In genomic region chr14:79487632-79488031, GRCh38 we compare ENCODE assay signal across 32 cellular contexts.
"Had no signal": no experiment of that assay in that cellular context is flagged by ENCODE, and none has a peak within 500 bp of the region (broad histone marks: within the 10 kb centered on the region; RNA-seq: fewer than 3 reads in every experiment).

No MANE protein-coding gene starts in this region.

- H3K9me3 ChIP-seq: ascending aorta, Peyer's patch, SJSA1, SK-N-SH had no signal

- H3K27ac ChIP-seq: ascending aorta, cardiac muscle cell, Peyer's patch, SJSA1 had no signal

- FAIRE-seq: TTC549 had no signal

- H3K27ac Mint-ChIP-seq: activated CD4-positive, alpha-beta T cell treated with anti-CD3 and anti-CD28 coated beads, Interleukin-2, amount 10 ng/mL, durations not matched to agents 7 days and 5 days; activated CD8-positive, alpha-beta T cell treated with anti-CD3 and anti-CD28 coated beads, Interleukin-2, amount 10 ng/mL, durations not matched to agents 7 days and 5 days; activated naive CD4-positive, alpha-beta T cell treated with anti-CD3 and anti-CD28 coated beads, Interleukin-2, amount 50 U/mL, for 24 hours; activated naive CD8-positive, alpha-beta T cell treated with anti-CD3 and anti-CD28 coated beads, Interleukin-2, amount 10 ng/mL, durations not matched to agents 7 days and 5 days; activated T-cell treated with anti-CD3 and anti-CD28 coated beads, Interleukin-2, amount 50 U/mL, for 24 hours; activated T-helper 2 cell treated with anti-CD3 and anti-CD28 coated beads, Interferon-gamma antibody, Interleukin-2, Interleukin-4, amounts not matched to agents 10 μg/mL and 5 μg/mL and 100 μg/mL, durations not matched to agents 14 hours and 24 hours and 36 hours; T-helper 1 cell treated with Interleukin-12 subunit alpha and Interleukin-12 subunit beta and Interleukin-4 antibody, amounts not matched to agents 30 μg/mL and 1 μg/mL, for 36 hours; T-helper 2 cell treated with Interferon-gamma antibody and Interleukin-4, amounts not matched to agents 5 μg/mL and 100 μg/mL, for 36 hours had no signal

- H3K9me3 Mint-ChIP-seq: activated T-cell treated with anti-CD3 and anti-CD28 coated beads, Interleukin-2, amount 50 U/mL, for 24 hours had no signal

- H3K36me3 ChIP-seq: ascending aorta, cardiac muscle cell, Peyer's patch, SJSA1 had no signal

- H3K4me1 ChIP-seq: ascending aorta, Peyer's patch had no signal

- H3K4me3 Mint-ChIP-seq: activated CD4-positive, alpha-beta T cell treated with anti-CD3 and anti-CD28 coated beads, Interleukin-2, amount 10 ng/mL, durations not matched to agents 7 days and 5 days; activated CD8-positive, alpha-beta T cell treated with anti-CD3 and anti-CD28 coated beads, Interleukin-2, amount 10 ng/mL, durations not matched to agents 7 days and 5 days; activated naive CD4-positive, alpha-beta T cell treated with anti-CD3 and anti-CD28 coated beads, Interleukin-2, amount 50 U/mL, for 24 hours; activated naive CD8-positive, alpha-beta T cell treated with anti-CD3 and anti-CD28 coated beads, Interleukin-2, amount 10 ng/mL, durations not matched to agents 7 days and 5 days; activated T-cell treated with anti-CD3 and anti-CD28 coated beads, Interleukin-2, amount 50 U/mL, for 24 hours; T-helper 1 cell treated with Interleukin-12 subunit alpha and Interleukin-12 subunit beta and Interleukin-4 antibody, amounts not matched to agents 30 μg/mL and 1 μg/mL, for 36 hours; T-helper 2 cell treated with Interferon-gamma antibody and Interleukin-4, amounts not matched to agents 5 μg/mL and 100 μg/mL, for 36 hours had no signal

- H3K4me1 Mint-ChIP-seq: activated CD4-positive, alpha-beta T cell treated with anti-CD3 and anti-CD28 coated beads, Interleukin-2, amount 10 ng/mL, durations not matched to agents 7 days and 5 days; activated naive CD4-positive, alpha-beta T cell treated with anti-CD3 and anti-CD28 coated beads, Interleukin-2, amount 50 U/mL, for 24 hours; activated naive CD8-positive, alpha-beta T cell treated with anti-CD3 and anti-CD28 coated beads, Interleukin-2, amount 10 ng/mL, durations not matched to agents 7 days and 5 days had no signal

- ATAC-seq: activated CD8-positive, alpha-beta T cell treated with anti-CD3 and anti-CD28 coated beads, Interleukin-2, amount 10 ng/mL, durations not matched to agents 7 days and 5 days; PC-3 had no signal

- H3K36me3 Mint-ChIP-seq: activated naive CD4-positive, alpha-beta T cell treated with anti-CD3 and anti-CD28 coated beads, Interleukin-2, amount 50 U/mL, for 24 hours; activated naive CD8-positive, alpha-beta T cell treated with anti-CD3 and anti-CD28 coated beads, Interleukin-2, amount 10 ng/mL, durations not matched to agents 7 days and 5 days had no signal

- H3K4me3 ChIP-seq: ascending aorta, cardiac muscle cell, Peyer's patch, SJSA1 had no signal

- H3K27me3 Mint-ChIP-seq: activated CD4-positive, alpha-beta T cell treated with anti-CD3 and anti-CD28 coated beads, Interleukin-2, amount 10 ng/mL, durations not matched to agents 7 days and 5 days; activated naive CD4-positive, alpha-beta T cell treated with anti-CD3 and anti-CD28 coated beads, Interleukin-2, amount 50 U/mL, for 24 hours; activated naive CD8-positive, alpha-beta T cell treated with anti-CD3 and anti-CD28 coated beads, Interleukin-2, amount 10 ng/mL, durations not matched to agents 7 days and 5 days; activated T-cell treated with anti-CD3 and anti-CD28 coated beads, Interleukin-2, amount 50 U/mL, for 24 hours had no signal

- DNase-seq: activated CD4-positive, alpha-beta T cell treated with anti-CD3 and anti-CD28 coated beads, Interleukin-2, amount 10 ng/mL, durations not matched to agents 7 days and 5 days; activated CD4-positive, alpha-beta T cell treated with anti-CD3 and anti-CD28 coated beads, Interleukin-2, amount 50 U/mL, for 48 hours; activated CD8-positive, alpha-beta T cell treated with anti-CD3 and anti-CD28 coated beads, Interleukin-2, amount 10 ng/mL, durations not matched to agents 7 days and 5 days; activated gamma-delta T cell; activated naive CD4-positive, alpha-beta T cell treated with Interleukin-2 at 50 U/mL for 16 hours; activated naive CD8-positive, alpha-beta T cell treated with anti-CD3 and anti-CD28 coated beads, Interleukin-2, amount 10 ng/mL, durations not matched to agents 7 days and 5 days; activated T-cell treated with anti-CD3 and anti-CD28 coated beads, Interleukin-2, amount 50 U/mL, for 24 hours; amygdala; Karpas-422; KBM-7; NCI-H1105; NCI-H1417 treated with DMSO at 0.1 percent for 48 hours; NCI-H1694; NCI-H1930; NCI-H2081 treated with DMSO at 0.1 percent for 48 hours; NCI-H345; NCI-H524 treated with DMSO at 0.1 percent for 48 hours; NCI-H748 treated with DMSO at 0.1 percent for 48 hours; NK-92 treated with Interleukin-12 subunit alpha and Interleukin-12 subunit beta, amount 100 ng/mL, for 24 hours; PC-3; Peyer's patch; RPMI8226; SHP77 treated with DMSO at 0.1 percent for 48 hours; SK-N-SH had no signal

- H3K27me3 ChIP-seq: ascending aorta, cardiac muscle cell, Peyer's patch, SJSA1 had no signal
